8 cellular contexts compared by ENCODE assay signal in genomic region chr12:109393437-109394345, GRCh38. TPM values are rescaled to one million over a fixed set of nuclear protein-coding genes. Genes with fewer than 3 reads are reported as not detected.
A peak's percentile ranks its signal among the peaks of the same experiment; 100 is the strongest.
DNase-seq lines count a peak whose midpoint lies in the region; ATAC-seq and TF ChIP-seq lines count a peak whose summit lies in the region.

No MANE protein-coding gene starts in this region.

- H3K27ac Mint-ChIP-seq in HFFc6 (no peak overlapping the region), osteocyte (ENCODE audit: unreplicated experiment) (no peak overlapping the region)
- no peak overlapping the region for H3K27ac Mint-ChIP-seq in activated T-cell treated with anti-CD3 and anti-CD28 coated beads, Interleukin-2, amount 50 U/mL, for 72 hours

- H3K9me3 Mint-ChIP-seq in HFFc6 (no peaks in the 10 kb centered on the region; the same call in 1 of the 2 replicates), osteocyte (ENCODE audit: unreplicated experiment) (no peaks in the 10 kb centered on the region)
- no peaks in the 10 kb centered on the region for H3K9me3 Mint-ChIP-seq in activated T-cell treated with anti-CD3 and anti-CD28 coated beads, Interleukin-2, amount 50 U/mL, for 72 hours

- no peaks in the 10 kb centered on the region for H3K4me1 Mint-ChIP-seq in HFFc6 (ENCODE audit: low read depth)
- no peaks in the 10 kb centered on the region for H3K4me1 Mint-ChIP-seq in activated T-cell treated with anti-CD3 and anti-CD28 coated beads, Interleukin-2, amount 50 U/mL, for 72 hours (ENCODE audit: low read depth)
- no peaks in the 10 kb centered on the region for H3K4me1 Mint-ChIP-seq in osteocyte (ENCODE audit: unreplicated experiment)

- H3K36me3 Mint-ChIP-seq in HFFc6 (ENCODE audit: low read depth) (no peaks in the 10 kb centered on the region), osteocyte (ENCODE audit: unreplicated experiment) (no peaks in the 10 kb centered on the region)
- no peaks in the 10 kb centered on the region for H3K36me3 Mint-ChIP-seq in activated T-cell treated with anti-CD3 and anti-CD28 coated beads, Interleukin-2, amount 50 U/mL, for 72 hours (ENCODE audit: insufficient read depth in 2 of 2)

- H3K4me3 Mint-ChIP-seq in HFFc6 = no peak overlapping the region
- H3K4me3 Mint-ChIP-seq in activated T-cell treated with anti-CD3 and anti-CD28 coated beads, Interleukin-2, amount 50 U/mL, for 72 hours = no peak overlapping the region
- no peak overlapping the region for H3K4me3 Mint-ChIP-seq in osteocyte (ENCODE audit: unreplicated experiment)

- H3K27me3 Mint-ChIP-seq in HFFc6 (ENCODE audit: insufficient read depth) (peaks cover 5% of the 10 kb centered on the region), osteocyte (ENCODE audit: unreplicated experiment) (peaks cover 26% of the 10 kb centered on the region)
- H3K27me3 Mint-ChIP-seq in activated T-cell treated with anti-CD3 and anti-CD28 coated beads, Interleukin-2, amount 50 U/mL, for 72 hours (ENCODE audit: low read depth) = peaks cover 29% of the 10 kb centered on the region

- peak; percentile 18 for DNase-seq in Caki2 (ENCODE audit: low read depth)
- peak; percentile 42 for DNase-seq in HFFc6
- DNase-seq in NCI-H82 treated with DMSO at 0.1 percent for 48 hours (lab: John Stamatoyannopoulos, UW; ENCODE audit: unreplicated experiment) = peak; percentile 55
- peak; percentile 29 to 46 for DNase-seq in activated T-cell treated with anti-CD3 and anti-CD28 coated beads, Interleukin-2, amount 50 U/mL, for 72 hours
- peak; percentile 32 to 76 for DNase-seq in foreskin fibroblast
- no peak for DNase-seq in osteocyte (ENCODE audit: extremely low spot score, unreplicated experiment)
- no peak for DNase-seq in C1 segment of cervical spinal cord (lab: John Stamatoyannopoulos, UW)

- no peak overlapping the region for H3K4me3 ChIP-seq in foreskin fibroblast (ENCODE audit: low read depth in 1 of 2, low read length in 2 of 2)

- TF ChIP-seq CTCF in HFFc6 (IDR thresholded peaks at IDR 0.05) = peak; percentile 91
- TF ChIP-seq CTCF in foreskin fibroblast (IDR thresholded peaks at IDR 0.05; ENCODE audit: low read depth, low read length) = peak; percentile 97
- TF ChIP-seq CTCF in osteocyte (IDR thresholded peaks at IDR 0.05) = peak; percentile 91

- peak in 1 of 2 donors; percentile 55 for ATAC-seq in activated T-cell treated with anti-CD3 and anti-CD28 coated beads, Interleukin-2, amount 50 U/mL, for 72 hours (replicated peaks in 1 of 2)
- no peak for ATAC-seq in GM19023 (IDR thresholded peaks at IDR 0.05; ENCODE audit: unreplicated experiment)

- in situ Hi-C loops in Caki2 (cut with HindIII; ENCODE audit: low pct_unique_long_range_greater_than_20kb, low sequenced_read_pairs) = no loop called here

RNA-seq across cellular contexts. Expression of gene MYO1H, which starts 46.0 kb away (rescaled TPM):
- total RNA-seq in Caki2 (2014; rRNA removed; shearing (Covaris generic); ENCODE audit: low replicate concordance) = not detected in 2 replicates
- total RNA-seq in HFFc6 (2021; fragmentation: NEBNext Ultra II Directional; extraction: Animal tissue kit (Norgen Biotek cat#: 25700)) = not detected
- not detected for total RNA-seq in activated T-cell treated with anti-CD3 and anti-CD28 coated beads, Interleukin-2, amount 50 U/mL, for 72 hours
- total RNA-seq in osteocyte = not detected in 2 replicates

Comparison
In these comparisons a context has a peak if more than half of its experiments do, and no peak if none do; other contexts are left out.
1. DNase-seq: peak in Caki2 (single experiment), HFFc6 (single experiment), NCI-H82 treated with DMSO at 0.1 percent for 48 hours (single experiment), activated T-cell treated with anti-CD3 and anti-CD28 coated beads, Interleukin-2, amount 50 U/mL, for 72 hours (2 of 2) and foreskin fibroblast (2 of 2); none in osteocyte (single experiment) and C1 segment of cervical spinal cord (0 of 14).
2. Peak in every context shown above with its lines, with median percentiles within 50 percentile points of each other: CTCF ChIP-seq.